ENCODE assay signal across 8 cellular contexts in genomic region chr19:47013041-47013517, GRCh38. TPM values are rescaled to one million over a fixed set of nuclear protein-coding genes. Genes with fewer than 3 reads are reported as not detected.
DNase-seq lines count a peak whose midpoint lies in the region; ATAC-seq lines count a peak whose summit lies in the region.

No MANE protein-coding gene starts in this region.

- in situ Hi-C loops in GM23248 (cut with MboI), result no loop called here

- H2AFZ ChIP-seq in GM23248, result peak overlapping the region; percentile 75

- no peak overlapping the region for H3K4me2 ChIP-seq in GM23248 (ENCODE audit: unreplicated experiment)

- H3F3A ChIP-seq in GM23248 (ENCODE audit: insufficient read depth), result no peaks in the 10 kb centered on the region

- H3K36me3 ChIP-seq in GM23248 (ENCODE audit: low read depth), result no peaks in the 10 kb centered on the region

- 12 to 13% methylated on average over 16 of the region's 16 CpGs for WGBS in GM23248 (ENCODE audit: low coverage in 1 of 2, low lambda C conversion rate in 2 of 2, missing lambda C conversion rate in 2 of 2), 2 experiments

- ATAC-seq in GM18858 (IDR thresholded peaks at IDR 0.05; ENCODE audit: unreplicated experiment), result no peak

- H3K79me2 ChIP-seq in GM23248 (ENCODE audit: insufficient read depth), result no peaks in the 10 kb centered on the region

- peak overlapping the region; percentile 28; the same call in 1 of the 2 replicates for H3K9ac ChIP-seq in GM23248

- no peaks in the 10 kb centered on the region for H3K4me1 ChIP-seq in GM23248 (ENCODE audit: insufficient read depth)

- H3K27ac ChIP-seq in GM23248, result no peak overlapping the region

- H3K27me3 ChIP-seq in GM23248 (replicated peaks; ENCODE audit: insufficient read depth), result no peaks in the 10 kb centered on the region

- H3K9me3 ChIP-seq in GM23248 (ENCODE audit: low read depth), result no peaks in the 10 kb centered on the region

- H3K9me2 ChIP-seq in GM23248 (ENCODE audit: insufficient read depth), result no peaks in the 10 kb centered on the region

- H3K4me3 ChIP-seq in GM23248, result no peak overlapping the region

- no peaks in the 10 kb centered on the region for H4K20me1 ChIP-seq in GM23248 (ENCODE audit: insufficient read depth)

- DNase-seq in AML-193 (lab: John Stamatoyannopoulos, UW) (peak; percentile 44 to 57), GM23248 (peak; percentile 86), NCI-H446 treated with DMSO at 0.1 percent for 48 hours (lab: John Stamatoyannopoulos, UW) (peak; percentile 45), dedifferentiated amniotic fluid mesenchymal stem cell (ENCODE audit: extremely low spot score) (peak; percentile 24), lung microvascular endothelial cell (ENCODE audit: low read depth in 2 of 2) (peak; percentile 60 to 71)
- DNase-seq in activated CD4-positive, alpha-beta T cell treated with anti-CD3 and anti-CD28 coated beads, Interleukin-2, amount 50 U/mL, for 24 hours (ENCODE audit: low read depth in 1 of 2, low spot score in 1 of 2), result peak; percentile 33 to 57
- peak; percentile 44 for DNase-seq in stimulated activated CD8-positive, alpha-beta memory T cell treated with anti-CD3 and anti-CD28 coated beads, Interleukin-15, amount 100 ng/mL, for 1 hour (ENCODE audit: low read depth)

RNA-seq across cellular contexts. Expression of gene NPAS1, which starts 6.6 kb away (rescaled TPM):
- 8.6 and 10.6 TPM in 2 replicates for total RNA-seq in GM23248 (2014; rRNA removed; shearing (Covaris generic))
- 21.1 and 23.2 TPM in 2 replicates for polyA plus RNA-seq in GM23248 (2016; fragmentation: Nextera tagmentation; extraction: Ambion mirVana)
- total RNA-seq in lung microvascular endothelial cell, result under 0.01 TPM in 1 of 2 replicates, not detected in the other

RNA-seq across cellular contexts. Expression of gene TMEM160, which starts 35.3 kb away (rescaled TPM):
- total RNA-seq in GM23248 (2014; rRNA removed; shearing (Covaris generic)), result 21.7 and 23.8 TPM in 2 replicates
- polyA plus RNA-seq in GM23248 (2016; fragmentation: Nextera tagmentation; extraction: Ambion mirVana), result 57.8 and 64.1 TPM in 2 replicates
- 29.0 and 29.6 TPM in 2 replicates for total RNA-seq in lung microvascular endothelial cell

Comparison
In these comparisons a context has a peak if more than half of its experiments do, and no peak if none do; other contexts are left out.
1. DNase-seq: peak in every context shown above with its lines; median percentile 86 in GM23248; 66 in lung microvascular endothelial cell; 50 in AML-193; 45 in NCI-H446 treated with DMSO at 0.1 percent for 48 hours; 45 in activated CD4-positive, alpha-beta T cell treated with anti-CD3 and anti-CD28 coated beads, Interleukin-2, amount 50 U/mL, for 24 hours; 44 in stimulated activated CD8-positive, alpha-beta memory T cell treated with anti-CD3 and anti-CD28 coated beads, Interleukin-15, amount 100 ng/mL, for 1 hour; 24 in dedifferentiated amniotic fluid mesenchymal stem cell.